ENCODE assay signal across 17 cellular contexts in the genomic region with DNA sequence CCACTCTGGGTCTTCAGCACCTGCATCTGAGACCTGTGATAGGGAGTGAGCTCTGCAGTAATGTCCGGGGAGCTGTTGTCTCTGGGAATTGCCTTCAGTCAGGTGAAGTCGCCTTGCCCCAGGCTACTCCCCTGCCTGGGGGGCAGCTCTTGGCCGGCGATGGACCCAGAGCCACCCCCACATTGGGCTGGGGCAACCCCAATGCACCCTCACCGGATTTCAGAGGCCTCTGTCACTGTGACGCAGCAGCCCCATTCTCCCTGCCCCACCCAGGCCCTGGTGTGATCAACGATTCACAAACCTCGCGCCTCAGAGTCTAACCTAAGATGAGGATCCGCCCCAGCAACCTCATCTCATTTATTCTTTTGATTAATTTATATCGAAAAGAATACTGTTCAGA.
DNase-seq lines count a peak whose midpoint lies in the region; ATAC-seq and TF ChIP-seq lines count a peak whose summit lies in the region.
"Had no signal": no experiment of that assay in that cellular context is flagged by ENCODE, and none has a peak within 500 bp of the region (broad histone marks: within the 10 kb centered on the region; RNA-seq: fewer than 3 reads in every experiment).

No MANE protein-coding gene starts in this region.

- peaks cover 0 to 10% (median 3%) of the 10 kb centered on the region in 4 donors for H3K4me1 ChIP-seq in sigmoid colon
- H3K4me1 ChIP-seq: Caco-2 had no signal

- no peak overlapping the region for H3K27ac Mint-ChIP-seq in natural killer cell
- no peak overlapping the region for H3K27ac Mint-ChIP-seq in natural killer cell treated with Interleukin-12 subunit alpha and Interleukin-12 subunit beta and Interleukin-15 and Interleukin-18, amount 100 ng/mL, for 72 hours
- H3K27ac Mint-ChIP-seq in activated T-helper 2 cell treated with anti-CD3 and anti-CD28 coated beads, Interferon-gamma antibody, Interleukin-2, Interleukin-4, amounts not matched to agents 10 μg/mL and 5 μg/mL and 100 μg/mL, durations not matched to agents 14 hours and 24 hours and 36 hours: no peak overlapping the region
- no peak overlapping the region for H3K27ac Mint-ChIP-seq in activated T-helper 1 cell treated with anti-CD3 and anti-CD28 coated beads, Interleukin-12 subunit alpha, Interleukin-12 subunit beta, Interleukin-2, Interleukin-4 antibody, amounts not matched to agents 30 ng/mL and 10 ng/mL and 1 ng/mL, durations not matched to agents 14 hours and 24 hours and 36 hours
- H3K27ac Mint-ChIP-seq: HFFc6 had no signal

- H3K27ac ChIP-seq in sigmoid colon: no peak overlapping the region
- H3K27ac ChIP-seq: KMS-11, RWPE1 had no signal

- H3K4me3 ChIP-seq in sigmoid colon: no peak overlapping the region

- WGBS in sigmoid colon, 2 donors: 83% methylated on average over 11 of the region's 11 CpGs

- no peak overlapping the region for H3K4me3 Mint-ChIP-seq in natural killer cell
- H3K4me3 Mint-ChIP-seq in natural killer cell treated with Interleukin-12 subunit alpha and Interleukin-12 subunit beta and Interleukin-15 and Interleukin-18, amount 100 ng/mL, for 72 hours: no peak overlapping the region
- no peak overlapping the region for H3K4me3 Mint-ChIP-seq in activated T-helper 2 cell treated with anti-CD3 and anti-CD28 coated beads, Interferon-gamma antibody, Interleukin-2, Interleukin-4, amounts not matched to agents 10 μg/mL and 5 μg/mL and 100 μg/mL, durations not matched to agents 14 hours and 24 hours and 36 hours (ENCODE audit: low read depth)
- H3K4me3 Mint-ChIP-seq in activated T-helper 1 cell treated with anti-CD3 and anti-CD28 coated beads, Interleukin-12 subunit alpha, Interleukin-12 subunit beta, Interleukin-2, Interleukin-4 antibody, amounts not matched to agents 30 ng/mL and 10 ng/mL and 1 ng/mL, durations not matched to agents 14 hours and 24 hours and 36 hours: no peak overlapping the region
- H3K4me3 Mint-ChIP-seq: HFFc6 had no signal

- no peak for TF ChIP-seq POLR2A in sigmoid colon (IDR thresholded peaks at IDR 0.05)

- H3K27me3 ChIP-seq in sigmoid colon: no peaks in the 10 kb centered on the region

- intact Hi-C loops in natural killer cell (cut with micrococcal nuclease) (no loop called here), sigmoid colon (cut with DNase I) (no loop called here)
- intact Hi-C loops in activated T-helper 2 cell treated with anti-CD3 and anti-CD28 coated beads, Interferon-gamma antibody, Interleukin-2, Interleukin-4, amounts not matched to agents 10 μg/mL and 5 μg/mL and 100 μg/mL, durations not matched to agents 14 hours and 24 hours and 36 hours (cut with micrococcal nuclease): no loop called here
- intact Hi-C loops in activated T-helper 1 cell treated with anti-CD3 and anti-CD28 coated beads, Interleukin-12 subunit alpha, Interleukin-12 subunit beta, Interleukin-2, Interleukin-4 antibody, amounts not matched to agents 30 ng/mL and 10 ng/mL and 1 ng/mL, durations not matched to agents 14 hours and 24 hours and 36 hours (cut with micrococcal nuclease): no loop called here

- no peak for TF ChIP-seq EP300 in sigmoid colon (IDR thresholded peaks at IDR 0.05)

- no peaks in the 10 kb centered on the region for H3K36me3 Mint-ChIP-seq in natural killer cell
- H3K36me3 Mint-ChIP-seq in natural killer cell treated with Interleukin-12 subunit alpha and Interleukin-12 subunit beta and Interleukin-15 and Interleukin-18, amount 100 ng/mL, for 72 hours: no peaks in the 10 kb centered on the region
- no peaks in the 10 kb centered on the region for H3K36me3 Mint-ChIP-seq in activated T-helper 2 cell treated with anti-CD3 and anti-CD28 coated beads, Interferon-gamma antibody, Interleukin-2, Interleukin-4, amounts not matched to agents 10 μg/mL and 5 μg/mL and 100 μg/mL, durations not matched to agents 14 hours and 24 hours and 36 hours (ENCODE audit: low read depth)
- no peaks in the 10 kb centered on the region for H3K36me3 Mint-ChIP-seq in activated T-helper 1 cell treated with anti-CD3 and anti-CD28 coated beads, Interleukin-12 subunit alpha, Interleukin-12 subunit beta, Interleukin-2, Interleukin-4 antibody, amounts not matched to agents 30 ng/mL and 10 ng/mL and 1 ng/mL, durations not matched to agents 14 hours and 24 hours and 36 hours (ENCODE audit: low read depth)

- no peak for TF ChIP-seq CTCF in natural killer cell (IDR thresholded peaks at IDR 0.05)
- TF ChIP-seq CTCF in sigmoid colon (IDR thresholded peaks at IDR 0.05): no peak

- no peaks in the 10 kb centered on the region for H3K27me3 Mint-ChIP-seq in natural killer cell (ENCODE audit: low read depth in 2 of 2)
- H3K27me3 Mint-ChIP-seq in natural killer cell treated with Interleukin-12 subunit alpha and Interleukin-12 subunit beta and Interleukin-15 and Interleukin-18, amount 100 ng/mL, for 72 hours: no peaks in the 10 kb centered on the region
- no peaks in the 10 kb centered on the region for H3K27me3 Mint-ChIP-seq in activated T-helper 2 cell treated with anti-CD3 and anti-CD28 coated beads, Interferon-gamma antibody, Interleukin-2, Interleukin-4, amounts not matched to agents 10 μg/mL and 5 μg/mL and 100 μg/mL, durations not matched to agents 14 hours and 24 hours and 36 hours (ENCODE audit: low read depth)
- H3K27me3 Mint-ChIP-seq in activated T-helper 1 cell treated with anti-CD3 and anti-CD28 coated beads, Interleukin-12 subunit alpha, Interleukin-12 subunit beta, Interleukin-2, Interleukin-4 antibody, amounts not matched to agents 30 ng/mL and 10 ng/mL and 1 ng/mL, durations not matched to agents 14 hours and 24 hours and 36 hours (ENCODE audit: insufficient read depth): no peaks in the 10 kb centered on the region

- H3K9me3 ChIP-seq in sigmoid colon: no peaks in the 10 kb centered on the region
- H3K9me3 ChIP-seq: Caco-2 had no signal

- no peaks in the 10 kb centered on the region for H3K4me1 Mint-ChIP-seq in natural killer cell
- peaks cover 0 to 3% of the 10 kb centered on the region in 2 donors for H3K4me1 Mint-ChIP-seq in natural killer cell treated with Interleukin-12 subunit alpha and Interleukin-12 subunit beta and Interleukin-15 and Interleukin-18, amount 100 ng/mL, for 72 hours (ENCODE audit: low read depth in 2 of 2)
- no peaks in the 10 kb centered on the region for H3K4me1 Mint-ChIP-seq in activated T-helper 2 cell treated with anti-CD3 and anti-CD28 coated beads, Interferon-gamma antibody, Interleukin-2, Interleukin-4, amounts not matched to agents 10 μg/mL and 5 μg/mL and 100 μg/mL, durations not matched to agents 14 hours and 24 hours and 36 hours (ENCODE audit: low read depth)
- no peaks in the 10 kb centered on the region for H3K4me1 Mint-ChIP-seq in activated T-helper 1 cell treated with anti-CD3 and anti-CD28 coated beads, Interleukin-12 subunit alpha, Interleukin-12 subunit beta, Interleukin-2, Interleukin-4 antibody, amounts not matched to agents 30 ng/mL and 10 ng/mL and 1 ng/mL, durations not matched to agents 14 hours and 24 hours and 36 hours (ENCODE audit: low read depth)

- no peak for ATAC-seq in natural killer cell
- no peak for ATAC-seq in natural killer cell treated with Interleukin-12 subunit alpha and Interleukin-12 subunit beta and Interleukin-15 and Interleukin-18, amount 100 ng/mL, for 72 hours

- no peaks in the 10 kb centered on the region for H3K36me3 ChIP-seq in sigmoid colon

- DNase-seq in natural killer cell (peak; percentile 4), islet precursor cell (peak; percentile 30), sigmoid colon (peak; percentile 27)
- no peak for DNase-seq in natural killer cell treated with Interleukin-12 subunit alpha and Interleukin-12 subunit beta and Interleukin-15 and Interleukin-18, amount 100 ng/mL, for 72 hours (ENCODE audit: low spot score)
- no peak for DNase-seq in activated T-helper 2 cell treated with anti-CD3 and anti-CD28 coated beads, Interferon-gamma antibody, Interleukin-2, Interleukin-4, amounts not matched to agents 10 μg/mL and 5 μg/mL and 100 μg/mL, durations not matched to agents 14 hours and 24 hours and 36 hours (ENCODE audit: low spot score)
- DNase-seq in activated T-helper 1 cell treated with anti-CD3 and anti-CD28 coated beads, Interleukin-12 subunit alpha, Interleukin-12 subunit beta, Interleukin-2, Interleukin-4 antibody, amounts not matched to agents 30 ng/mL and 10 ng/mL and 1 ng/mL, durations not matched to agents 14 hours and 24 hours and 36 hours (ENCODE audit: low spot score): no peak
- no peak for DNase-seq in stimulated activated CD4-positive, alpha-beta T cell treated with anti-CD3 and anti-CD28 coated beads, Interleukin-1b, Interleukin-23, amount 100 ng/mL, for 48 hours
- DNase-seq: ACHN, DMS153, HFFc6, NCI-H1436, NCI-H2029, NCI-H2171, NCI-H748 treated with DMSO at 0.1 percent for 48 hours had no signal

- H3K9me3 Mint-ChIP-seq in natural killer cell: no peaks in the 10 kb centered on the region
- no peaks in the 10 kb centered on the region for H3K9me3 Mint-ChIP-seq in natural killer cell treated with Interleukin-12 subunit alpha and Interleukin-12 subunit beta and Interleukin-15 and Interleukin-18, amount 100 ng/mL, for 72 hours
- H3K9me3 Mint-ChIP-seq in activated T-helper 2 cell treated with anti-CD3 and anti-CD28 coated beads, Interferon-gamma antibody, Interleukin-2, Interleukin-4, amounts not matched to agents 10 μg/mL and 5 μg/mL and 100 μg/mL, durations not matched to agents 14 hours and 24 hours and 36 hours: no peaks in the 10 kb centered on the region
- no peaks in the 10 kb centered on the region for H3K9me3 Mint-ChIP-seq in activated T-helper 1 cell treated with anti-CD3 and anti-CD28 coated beads, Interleukin-12 subunit alpha, Interleukin-12 subunit beta, Interleukin-2, Interleukin-4 antibody, amounts not matched to agents 30 ng/mL and 10 ng/mL and 1 ng/mL, durations not matched to agents 14 hours and 24 hours and 36 hours

Comparison
In these comparisons a context has a peak if more than half of its experiments do, and no peak if none do; other contexts are left out.
1. DNase-seq: peak in natural killer cell (single experiment), islet precursor cell (single experiment) and sigmoid colon (single experiment); none in natural killer cell treated with Interleukin-12 subunit alpha and Interleukin-12 subunit beta and Interleukin-15 and Interleukin-18, amount 100 ng/mL, for 72 hours (single experiment), activated T-helper 2 cell treated with anti-CD3 and anti-CD28 coated beads, Interferon-gamma antibody, Interleukin-2, Interleukin-4, amounts not matched to agents 10 μg/mL and 5 μg/mL and 100 μg/mL, durations not matched to agents 14 hours and 24 hours and 36 hours (single experiment), activated T-helper 1 cell treated with anti-CD3 and anti-CD28 coated beads, Interleukin-12 subunit alpha, Interleukin-12 subunit beta, Interleukin-2, Interleukin-4 antibody, amounts not matched to agents 30 ng/mL and 10 ng/mL and 1 ng/mL, durations not matched to agents 14 hours and 24 hours and 36 hours (single experiment) and stimulated activated CD4-positive, alpha-beta T cell treated with anti-CD3 and anti-CD28 coated beads, Interleukin-1b, Interleukin-23, amount 100 ng/mL, for 48 hours (single experiment).